In genomic region chr1:114152211-114153050, GRCh38 we compare ENCODE assay signal across 1 cellular context.
TF ChIP-seq lines count a peak whose summit lies in the region.

No MANE protein-coding gene starts in this region.

TF ChIP-seq in IMR-90, 13 proteins besides CTCF, POLR2A, EP300 and RAD21:
- TF ChIP-seq, protein P1, sequence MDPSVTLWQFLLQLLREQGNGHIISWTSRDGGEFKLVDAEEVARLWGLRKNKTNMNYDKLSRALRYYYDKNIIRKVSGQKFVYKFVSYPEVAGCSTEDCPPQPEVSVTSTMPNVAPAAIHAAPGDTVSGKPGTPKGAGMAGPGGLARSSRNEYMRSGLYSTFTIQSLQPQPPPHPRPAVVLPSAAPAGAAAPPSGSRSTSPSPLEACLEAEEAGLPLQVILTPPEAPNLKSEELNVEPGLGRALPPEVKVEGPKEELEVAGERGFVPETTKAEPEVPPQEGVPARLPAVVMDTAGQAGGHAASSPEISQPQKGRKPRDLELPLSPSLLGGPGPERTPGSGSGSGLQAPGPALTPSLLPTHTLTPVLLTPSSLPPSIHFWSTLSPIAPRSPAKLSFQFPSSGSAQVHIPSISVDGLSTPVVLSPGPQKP (IDR thresholded peaks at IDR 0.05; ENCODE audit: borderline replicate concordance, low read depth, low read length): no peak
- TF ChIP-seq MAZ (IDR thresholded peaks at IDR 0.05; ENCODE audit: borderline replicate concordance, low read depth, low read length) (no peak), CHD1 (IDR thresholded peaks at IDR 0.05; ENCODE audit: low read depth, low read length) (no peak), SMC3 (IDR thresholded peaks at IDR 0.05; ENCODE audit: low read depth, low read length) (no peak), MAFK (IDR thresholded peaks at IDR 0.05; ENCODE audit: low read depth, low read length) (no peak), BHLHE40 (IDR thresholded peaks at IDR 0.05; ENCODE audit: low read depth, low read length) (no peak), FOS (IDR thresholded peaks at IDR 0.05; ENCODE audit: low read depth, low read length) (no peak), CEBPB (IDR thresholded peaks at IDR 0.05; ENCODE audit: low read depth, low read length) (no peak), RCOR1 (IDR thresholded peaks at IDR 0.05; ENCODE audit: insufficient replicate concordance, low read length) (no peak), MXI1 (IDR thresholded peaks at IDR 0.05; ENCODE audit: borderline replicate concordance, low read depth, low read length) (no peak), USF2 (IDR thresholded peaks at IDR 0.05; ENCODE audit: low read depth, low read length) (no peak)
TF ChIP-seq in IMR-90: peak in this region for 0.
